10 cellular contexts compared by ENCODE assay signal in genomic region chr9:111094433-111095421, GRCh38. TPM values are rescaled to one million over a fixed set of nuclear protein-coding genes. Genes with fewer than 3 reads are reported as not detected.
DNase-seq lines count a peak whose midpoint lies in the region; ATAC-seq and TF ChIP-seq lines count a peak whose summit lies in the region.
"Had no signal": no experiment of that assay in that cellular context is flagged by ENCODE, and none has a peak within 500 bp of the region (broad histone marks: within the 10 kb centered on the region; RNA-seq: fewer than 3 reads in every experiment).

No MANE protein-coding gene starts in this region.

- H3K27me3 ChIP-seq in mucosa of rectum (ENCODE audit: control insufficient read depth in 2 of 2, insufficient read depth in 2 of 2, low read length in 2 of 2) = no peaks in the 10 kb centered on the region
- H3K27me3 ChIP-seq in CD4-positive, alpha-beta T cell (ENCODE audit: control insufficient read depth, insufficient read depth, low read length) = no peaks in the 10 kb centered on the region

- peak overlapping the region; percentile 5 to 38 for H3K27ac ChIP-seq in mucosa of rectum (ENCODE audit: low read depth in 2 of 2, low read length in 2 of 2)
- no peak overlapping the region for H3K27ac ChIP-seq in CD4-positive, alpha-beta T cell (ENCODE audit: low read depth, low read length)

- TF ChIP-seq CTCF in chondrocyte (IDR thresholded peaks at IDR 0.05) = no peak
- TF ChIP-seq CTCF in CD4-positive, alpha-beta T cell (IDR thresholded peaks at IDR 0.05) = no peak

- peaks cover 14% of the 10 kb centered on the region for H3K4me1 Mint-ChIP-seq in chondrocyte (ENCODE audit: low read depth)
- H3K4me1 Mint-ChIP-seq in CD4-positive, alpha-beta T cell (ENCODE audit: low read depth) = no peaks in the 10 kb centered on the region

- no peaks in the 10 kb centered on the region for H3K9me3 Mint-ChIP-seq in chondrocyte (ENCODE audit: low read depth)
- H3K9me3 Mint-ChIP-seq in CD4-positive, alpha-beta T cell = no peaks in the 10 kb centered on the region

- no peak overlapping the region for H3K4me3 Mint-ChIP-seq in chondrocyte (ENCODE audit: unreplicated experiment)
- no peak overlapping the region for H3K4me3 Mint-ChIP-seq in CD4-positive, alpha-beta T cell

- H3K9me3 ChIP-seq in mucosa of rectum (ENCODE audit: control insufficient read depth in 2 of 2, low read length in 2 of 2) = no peaks in the 10 kb centered on the region
- no peaks in the 10 kb centered on the region for H3K9me3 ChIP-seq in CD4-positive, alpha-beta T cell (ENCODE audit: control insufficient read depth, low read length)
- H3K9me3 ChIP-seq: HAP-1 had no signal

- no peaks in the 10 kb centered on the region for H3K27me3 Mint-ChIP-seq in chondrocyte (ENCODE audit: low read depth)
- peaks cover 8% of the 10 kb centered on the region for H3K27me3 Mint-ChIP-seq in CD4-positive, alpha-beta T cell

- H3K27ac Mint-ChIP-seq in chondrocyte (ENCODE audit: unreplicated experiment) = peak overlapping the region; percentile 46
- H3K27ac Mint-ChIP-seq in CD4-positive, alpha-beta T cell = no peak overlapping the region

- ATAC-seq in CD4-positive, alpha-beta T cell (ENCODE audit: poor library complexity) = no peak
- no peak for ATAC-seq in HG03108 (IDR thresholded peaks at IDR 0.05; ENCODE audit: unreplicated experiment)
- ATAC-seq in GM21619 (IDR thresholded peaks at IDR 0.05; ENCODE audit: unreplicated experiment) = no peak

- H3K36me3 ChIP-seq in mucosa of rectum (ENCODE audit: control insufficient read depth in 2 of 2, insufficient read depth in 2 of 2, low read length in 2 of 2) = no peaks in the 10 kb centered on the region
- H3K36me3 ChIP-seq: HAP-1 had no signal

- CTCF ChIA-PET in CD4-positive, alpha-beta T cell (lab: Charles Lee) = no interaction called here

- peaks cover 3 to 9% of the 10 kb centered on the region in 2 donors for H3K4me1 ChIP-seq in mucosa of rectum (ENCODE audit: control insufficient read depth in 2 of 2, insufficient read depth in 2 of 2, low read length in 2 of 2)
- H3K4me1 ChIP-seq: HAP-1 had no signal

- peak; percentile 28 for DNase-seq in ACHN
- DNase-seq in Kasumi-1 (lab: John Stamatoyannopoulos, UW) = peak; percentile 62 to 65
- DNase-seq in chondrocyte (ENCODE audit: low spot score) = no peak
- no peak for DNase-seq in CD4-positive, alpha-beta T cell
- DNase-seq in T-helper 1 cell = no peak
- DNase-seq: COR-L47 had no signal

- no peaks in the 10 kb centered on the region for H3K36me3 Mint-ChIP-seq in chondrocyte (ENCODE audit: low read depth)
- no peaks in the 10 kb centered on the region for H3K36me3 Mint-ChIP-seq in CD4-positive, alpha-beta T cell (ENCODE audit: low read depth)

- intact Hi-C loops in CD4-positive, alpha-beta T cell (cut with DNase I, micrococcal nuclease) = no loop called here

- H3K4me3 ChIP-seq in mucosa of rectum (ENCODE audit: low read length in 2 of 2) = no peak overlapping the region
- H3K4me3 ChIP-seq: HAP-1 had no signal

- POLR2A ChIA-PET in CD4-positive, alpha-beta T cell (lab: Charles Lee) = no interaction called here

- in situ Hi-C loops in ACHN (cut with HindIII; ENCODE audit: low pct_ligation_motif_present, low pct_unique_long_range_greater_than_20kb, low sequenced_read_pairs) = no loop called here

- H3K9ac ChIP-seq in mucosa of rectum (ENCODE audit: low read depth in 1 of 2, low read length in 2 of 2) = no peak overlapping the region

RNA-seq across cellular contexts. Expression of gene LPAR1, which starts 56.5 kb away (rescaled TPM):
- total RNA-seq in chondrocyte = 33.5 to 35.4 TPM (median 34.0 TPM) in 3 replicates
- not detected for total RNA-seq in CD4-positive, alpha-beta T cell

Comparison
In these comparisons a context has a peak if more than half of its experiments do, and no peak if none do; other contexts are left out.
1. DNase-seq: peak in ACHN (single experiment) and Kasumi-1 (2 of 2); none in chondrocyte (single experiment), CD4-positive, alpha-beta T cell (0 of 10) and T-helper 1 cell (0 of 5).
2. RNA of gene LPAR1, which starts 56.5 kb away (total RNA-seq): 33.5 to 35.4 TPM in chondrocyte; not detected in CD4-positive, alpha-beta T cell; every median in the first group is over 10 times any median in the second.